Comparison of ENCODE assay signal across 15 cellular contexts in genomic region chrX:149570668-149571067, GRCh38. TPM values are rescaled to one million over a fixed set of nuclear protein-coding genes. Genes with fewer than 3 reads are reported as not detected.
DNase-seq lines count a peak whose midpoint lies in the region; ATAC-seq, FAIRE-seq and TF ChIP-seq lines count a peak whose summit lies in the region.
"Had no signal": no experiment of that assay in that cellular context is flagged by ENCODE, and none has a peak within 500 bp of the region (broad histone marks: within the 10 kb centered on the region; RNA-seq: fewer than 3 reads in every experiment).

No MANE protein-coding gene starts in this region.

- in situ Hi-C loops in K562 (cut with MboI): loop anchor here (10.0 kb wide), 1 partner anchor 56 kb away; no protein-coding TSS in a partner anchor

- ATAC-seq in K562 (no peak), psoas muscle (no peak), HG03521 (IDR thresholded peaks at IDR 0.05; ENCODE audit: unreplicated experiment) (no peak)
- ATAC-seq: activated naive CD4-positive, alpha-beta T cell treated with anti-CD3 and anti-CD28 coated beads, Interleukin-2, amount 50 U/mL, for 72 hours; CD8-positive, alpha-beta T cell had no signal

- H3K4me3 ChIP-seq in K562 (no peak overlapping the region), hepatocyte (no peak overlapping the region), psoas muscle (no peak overlapping the region)
- H3K4me3 ChIP-seq: coronary artery had no signal

- 0 out of 5 replicates have a peak, but pooled peaks cover 0 to 4% of the 10 kb centered on the region in 2 experiments for H3K27me3 ChIP-seq in K562 (ENCODE audit: control insufficient read depth in 2 of 2, insufficient read depth in 2 of 2, low read length in 2 of 2)
- H3K27me3 ChIP-seq in hepatocyte: no peaks in the 10 kb centered on the region
- H3K27me3 ChIP-seq in psoas muscle (ENCODE audit: insufficient read depth in 3 of 3, low read length in 2 of 3): no peaks in the 10 kb centered on the region

- no TSS peak for BruUV-seq in K562 (replicated peaks; lab: Mats Ljungman, UMichigan)

- H3K4me2 ChIP-seq in K562 (ENCODE audit: insufficient read depth, low read length) (no peak overlapping the region), hepatocyte (no peak overlapping the region)

- no peak overlapping the region for H3K9ac ChIP-seq in K562 (ENCODE audit: insufficient read depth in 1 of 2, low read depth in 2 of 2, low read length in 2 of 2)

- TF ChIP-seq POLR2A in K562 (conservative IDR thresholded peaks at IDR 0.05): no peak

- H3K4me1 ChIP-seq in K562 (replicated peaks in 1 of 2; ENCODE audit: control insufficient read depth in 2 of 2, insufficient read depth in 2 of 2, low read length in 2 of 2) (peaks cover 0 to 3% of the 10 kb centered on the region in 2 experiments; a peak in 2 of 5 replicates), hepatocyte (ENCODE audit: insufficient read depth) (no peaks in the 10 kb centered on the region), psoas muscle (no peaks in the 10 kb centered on the region)

- POLR2A ChIA-PET in K562 (lab: Yijun Ruan, JAX): no interaction called here

- no peak overlapping the region for H3K27ac ChIP-seq in K562 (ENCODE audit: extremely low read depth, low read depth, low read length)
- H3K27ac ChIP-seq in hepatocyte: no peak overlapping the region
- no peak overlapping the region for H3K27ac ChIP-seq in psoas muscle
- H3K27ac ChIP-seq: coronary artery had no signal

- CTCF ChIA-PET in K562 (lab: Yijun Ruan, JAX; ENCODE audit: low intra/inter-chr PET ratio): no interaction called here

- WGBS in K562 (ENCODE audit: insufficient coverage, low coverage, missing lambda C conversion rate): 3% methylated on average over 5 of the region's 6 CpGs
- WGBS in hepatocyte (ENCODE audit: low lambda C conversion rate, missing lambda C conversion rate): 48% methylated on average over 6 of the region's 6 CpGs
- 52 to 74% methylated on average over 6 of the region's 6 CpGs; no CpG with 5 or more reads in 1 of the 3 donors for WGBS in psoas muscle, 3 donors

- H3K9me1 ChIP-seq in K562 (ENCODE audit: control insufficient read depth, insufficient read depth, low read length): no peaks in the 10 kb centered on the region

- TF ChIP-seq CTCF in K562 (IDR thresholded peaks at IDR 0.05 in 2 of 3, conservative IDR thresholded peaks at IDR 0.05 in 1 of 3; ENCODE audit: insufficient read depth in 2 of 3, low read depth in 1 of 3, low read length in 3 of 3) (no peak), hepatocyte (IDR thresholded peaks at IDR 0.05; ENCODE audit: poor library complexity) (no peak), psoas muscle (IDR thresholded peaks at IDR 0.05) (no peak)

- DNase-seq in Daoy (ENCODE audit: low read depth) (peak; percentile 36), HT1080 (ENCODE audit: low read depth) (peak; percentile 37), K562 (ENCODE audit: extremely low read depth in 1 of 4, low spot score in 3 of 4) (peak in 1 of 4 experiments; percentile 2), hepatocyte (ENCODE audit: low spot score) (peak; percentile 44), NCI-H345 treated with DMSO at 0.1 percent for 48 hours (lab: John Stamatoyannopoulos, UW; ENCODE audit: unreplicated experiment) (no peak), KG1 (lab: John Stamatoyannopoulos, UW) (no peak), psoas muscle (no peak)
- DNase-seq: CD8-positive, alpha-beta T cell; NCI-H524 treated with DMSO at 0.1 percent for 48 hours had no signal

- intact Hi-C loops in K562 (cut with micrococcal nuclease): no loop called here
- intact Hi-C loops in psoas muscle (cut with DNase I): no loop called here

- TF ChIP-seq EP300 in K562 (IDR thresholded peaks at IDR 0.05; ENCODE audit: low read length): no peak

- no peak for FAIRE-seq in K562 (lab: Jason Lieb, UNC)

- H3K9me2 ChIP-seq in hepatocyte (replicated peaks; ENCODE audit: insufficient read depth): no peaks in the 10 kb centered on the region

- TF ChIP-seq RAD21 in K562 (CRISPR knock-in tag; conservative IDR thresholded peaks at IDR 0.05 in 1 of 2, IDR thresholded peaks at IDR 0.05 in 1 of 2): no peak

- H3K79me2 ChIP-seq in K562 (ENCODE audit: control insufficient read depth, insufficient read depth, low read length): no peaks in the 10 kb centered on the region
- H3K79me2 ChIP-seq in hepatocyte: no peaks in the 10 kb centered on the region

- H2AFZ ChIP-seq in K562 (ENCODE audit: low read depth, low read length): no peak overlapping the region
- no peak overlapping the region for H2AFZ ChIP-seq in hepatocyte

- H3K36me3 ChIP-seq in K562 (ENCODE audit: control insufficient read depth, insufficient read depth, low read length) (no peaks in the 10 kb centered on the region), hepatocyte (replicated peaks; ENCODE audit: insufficient read depth, low read depth) (no peaks in the 10 kb centered on the region), psoas muscle (ENCODE audit: insufficient read depth in 1 of 2, low read depth in 1 of 2) (no peaks in the 10 kb centered on the region)

- H3K9me3 ChIP-seq in K562 (replicated peaks; ENCODE audit: control insufficient read depth, insufficient read depth, low read depth, low read length) (no peaks in the 10 kb centered on the region), hepatocyte (ENCODE audit: low read depth) (no peaks in the 10 kb centered on the region), psoas muscle (no peaks in the 10 kb centered on the region)

- no peaks in the 10 kb centered on the region for H4K20me1 ChIP-seq in K562 (replicated peaks; ENCODE audit: control insufficient read depth, insufficient read depth, low read length)
- no peaks in the 10 kb centered on the region for H4K20me1 ChIP-seq in hepatocyte (ENCODE audit: insufficient read depth, poor library complexity, severe bottlenecking)

RNA-seq across cellular contexts. Expression of gene MAGEA9B, which starts 16.6 kb away (rescaled TPM):
- total RNA-seq in Daoy (2014; rRNA removed; shearing (Covaris generic)): 0.11 TPM in 1 of 2 replicates, not detected in the other
- total RNA-seq in HT1080 (2014; rRNA removed; shearing (Covaris generic)): 0.50 and 0.93 TPM in 2 replicates
- 0.97 and 2.3 TPM in 2 replicates for polyA plus RNA-seq in HT1080 (2015; cell fraction: cytosol; rRNA removed)
- polyA plus RNA-seq in HT1080 (2015; cell fraction: nucleus; rRNA removed): 1.8 and 2.1 TPM in 2 replicates
- total RNA-seq in K562 (2011; cell fraction: chromatin; rRNA removed; ENCODE audit: low replicate concordance): 8.0 and 11.9 TPM in 2 replicates
- total RNA-seq in K562 (2011; cell fraction: nucleolus; rRNA removed): 7.0 and 10.3 TPM in 2 replicates
- total RNA-seq in K562 (2011; cell fraction: nucleoplasm; rRNA removed): 8.7 and 10.4 TPM in 2 replicates
- 13.4 and 20.6 TPM in 2 replicates for total RNA-seq in K562 (2014; rRNA removed)
- total RNA-seq in K562 (2014; rRNA removed; fragmentation: Illumina TruSeq; extraction: Trizol): 9.6 and 11.2 TPM in 2 replicates
- total RNA-seq in K562 (2015; rRNA removed; fragmentation: Illumina TruSeq; extraction: Trizol): 12.3 and 12.4 TPM in 2 replicates
- 12.8 and 14.9 TPM in 2 replicates for total RNA-seq in K562 (2021)
- 11.9 and 31.2 TPM in 2 replicates for polyA plus RNA-seq in K562 (2011; rRNA removed)
- polyA plus RNA-seq in K562 (2011; cell fraction: cytosol; rRNA removed): 11.3 and 35.9 TPM in 2 replicates
- polyA plus RNA-seq in K562 (2011; cell fraction: nucleus; rRNA removed): 8.7 and 25.4 TPM in 2 replicates
- polyA plus RNA-seq in K562 (2012): 14.0 and 21.5 TPM in 2 replicates
- polyA plus RNA-seq in K562 (2014; fragmentation: Illumina TruSeq; extraction: Trizol): 18.5 and 19.4 TPM in 2 replicates
- polyA plus RNA-seq in K562 (2014; fragmentation: Nextera tagmentation; extraction: Ambion mirVana): 10 to 100 TPM; 11.7 to 14.1 TPM
- polyA plus RNA-seq in K562 (2014; rRNA removed): 15.7 and 18.2 TPM in 2 replicates
- polyA minus RNA-seq in K562 (2011; rRNA and poly(A)+ RNA removed): 3.8 and 13.4 TPM in 2 replicates
- 5.2 and 14.5 TPM in 2 replicates for polyA minus RNA-seq in K562 (2011; cell fraction: cytosol; rRNA and poly(A)+ RNA removed)
- polyA minus RNA-seq in K562 (2011; cell fraction: nucleus; rRNA and poly(A)+ RNA removed): 2.6 and 3.1 TPM in 2 replicates
- 0.33 TPM in 1 of 2 replicates, not detected in the other for total RNA-seq in hepatocyte
- polyA plus RNA-seq in hepatocyte: not detected in 2 replicates
- total RNA-seq in psoas muscle: not detected
- polyA plus RNA-seq in psoas muscle: not detected
- total RNA-seq: activated naive CD4-positive, alpha-beta T cell treated with anti-CD3 and anti-CD28 coated beads, Interleukin-2, amount 50 U/mL, for 72 hours; CD8-positive, alpha-beta T cell; liver had no signal
- polyA plus RNA-seq: liver, neural cell had no signal

RNA-seq across cellular contexts. Expression of gene HSFX3, which starts 20.9 kb away (rescaled TPM):
- not detected in 2 replicates for total RNA-seq in Daoy (2014; rRNA removed; shearing (Covaris generic))
- total RNA-seq in HT1080 (2014; rRNA removed; shearing (Covaris generic)): not detected in 2 replicates
- not detected in 2 replicates for polyA plus RNA-seq in HT1080 (2015; cell fraction: cytosol; rRNA removed)
- polyA plus RNA-seq in HT1080 (2015; cell fraction: nucleus; rRNA removed): not detected in 2 replicates
- total RNA-seq in K562 (2011; cell fraction: chromatin; rRNA removed; ENCODE audit: low replicate concordance): not detected in 2 replicates
- not detected in 2 replicates for total RNA-seq in K562 (2011; cell fraction: nucleolus; rRNA removed)
- total RNA-seq in K562 (2011; cell fraction: nucleoplasm; rRNA removed): not detected in 2 replicates
- total RNA-seq in K562 (2014; rRNA removed): not detected in 2 replicates
- not detected in 2 replicates for total RNA-seq in K562 (2014; rRNA removed; fragmentation: Illumina TruSeq; extraction: Trizol)
- total RNA-seq in K562 (2015; rRNA removed; fragmentation: Illumina TruSeq; extraction: Trizol): not detected in 2 replicates
- total RNA-seq in K562 (2021): not detected in 2 replicates
- 0.10 TPM in 1 of 2 replicates, not detected in the other for polyA plus RNA-seq in K562 (2011; rRNA removed)
- polyA plus RNA-seq in K562 (2011; cell fraction: cytosol; rRNA removed): not detected in 2 replicates
- polyA plus RNA-seq in K562 (2011; cell fraction: nucleus; rRNA removed): 0.10 TPM in 1 of 2 replicates, not detected in the other
- polyA plus RNA-seq in K562 (2012): 0.07 and 0.15 TPM in 2 replicates
- not detected in 2 replicates for polyA plus RNA-seq in K562 (2014; fragmentation: Illumina TruSeq; extraction: Trizol)
- under 1 TPM in 1 of 2 experiments, not detected in 1; 0.08 TPM for polyA plus RNA-seq in K562 (2014; fragmentation: Nextera tagmentation; extraction: Ambion mirVana)
- not detected in 2 replicates for polyA plus RNA-seq in K562 (2014; rRNA removed)
- not detected in 2 replicates for polyA minus RNA-seq in K562 (2011; rRNA and poly(A)+ RNA removed)
- not detected in 2 replicates for polyA minus RNA-seq in K562 (2011; cell fraction: cytosol; rRNA and poly(A)+ RNA removed)
- polyA minus RNA-seq in K562 (2011; cell fraction: nucleus; rRNA and poly(A)+ RNA removed): not detected in 2 replicates
- total RNA-seq in hepatocyte: not detected in 2 replicates
- not detected in 2 replicates for polyA plus RNA-seq in hepatocyte
- under 1 TPM in 1 of 4 donors, not detected in 3; 0.67 TPM for total RNA-seq in psoas muscle
- not detected for polyA plus RNA-seq in psoas muscle
- total RNA-seq: activated naive CD4-positive, alpha-beta T cell treated with anti-CD3 and anti-CD28 coated beads, Interleukin-2, amount 50 U/mL, for 72 hours; CD8-positive, alpha-beta T cell; liver; temporal lobe had no signal
- polyA plus RNA-seq: liver, neural cell had no signal

RNA-seq across cellular contexts. Expression of gene HSFX2, which starts 24.4 kb away (rescaled TPM):
- total RNA-seq in Daoy (2014; rRNA removed; shearing (Covaris generic)): not detected in 2 replicates
- not detected in 2 replicates for total RNA-seq in HT1080 (2014; rRNA removed; shearing (Covaris generic))
- 0.21 TPM in 1 of 2 replicates, not detected in the other for polyA plus RNA-seq in HT1080 (2015; cell fraction: cytosol; rRNA removed)
- 0.35 TPM in 1 of 2 replicates, not detected in the other for polyA plus RNA-seq in HT1080 (2015; cell fraction: nucleus; rRNA removed)
- total RNA-seq in K562 (2011; cell fraction: chromatin; rRNA removed; ENCODE audit: low replicate concordance): 0.28 TPM in 1 of 2 replicates, not detected in the other
- total RNA-seq in K562 (2011; cell fraction: nucleolus; rRNA removed): not detected in 2 replicates
- 0.46 TPM in 1 of 2 replicates, not detected in the other for total RNA-seq in K562 (2011; cell fraction: nucleoplasm; rRNA removed)
- total RNA-seq in K562 (2014; rRNA removed) (0.33 TPM in 1 of 2 replicates, not detected in the other), K562 (2014; rRNA removed; fragmentation: Illumina TruSeq; extraction: Trizol) (not detected in 2 replicates), K562 (2015; rRNA removed; fragmentation: Illumina TruSeq; extraction: Trizol) (0.11 TPM in 1 of 2 replicates, not detected in the other), K562 (2021) (0.11 TPM in 1 of 2 replicates, not detected in the other), hepatocyte (not detected in 2 replicates), psoas muscle (1 to 10 TPM in 1 of 4 donors, under 1 TPM in 1, not detected in 2; 0.41 to 1.8 TPM)
- polyA plus RNA-seq in K562 (2011; rRNA removed) (0.10 and 0.12 TPM in 2 replicates), K562 (2014; fragmentation: Illumina TruSeq; extraction: Trizol) (0.11 TPM in 1 of 2 replicates, not detected in the other), K562 (2014; fragmentation: Nextera tagmentation; extraction: Ambion mirVana) (under 1 TPM in 1 of 2 experiments, not detected in 1; 0.18 TPM), K562 (2014; rRNA removed) (not detected in 2 replicates), hepatocyte (0.53 and 1.1 TPM in 2 replicates), psoas muscle (under 1 TPM; 0.14 to 0.47 (median 0.14) TPM)
- polyA plus RNA-seq in K562 (2011; cell fraction: cytosol; rRNA removed): 0.45 TPM in 1 of 2 replicates, not detected in the other
- 0.37 and 0.46 TPM in 2 replicates for polyA plus RNA-seq in K562 (2011; cell fraction: nucleus; rRNA removed)
- polyA plus RNA-seq in K562 (2012): 0.07 and 0.10 TPM in 2 replicates
- polyA minus RNA-seq in K562 (2011; rRNA and poly(A)+ RNA removed): 0.15 and 0.18 TPM in 2 replicates
- not detected in 2 replicates for polyA minus RNA-seq in K562 (2011; cell fraction: cytosol; rRNA and poly(A)+ RNA removed)
- not detected in 2 replicates for polyA minus RNA-seq in K562 (2011; cell fraction: nucleus; rRNA and poly(A)+ RNA removed)
- total RNA-seq: activated naive CD4-positive, alpha-beta T cell treated with anti-CD3 and anti-CD28 coated beads, Interleukin-2, amount 50 U/mL, for 72 hours; CD8-positive, alpha-beta T cell; temporal lobe had no signal

RNA-seq across cellular contexts. Expression of gene EOLA1, which starts 29.9 kb away (rescaled TPM):
- total RNA-seq in Daoy (2014; rRNA removed; shearing (Covaris generic)): 7.4 and 12.7 TPM in 2 replicates
- 11.2 and 12.4 TPM in 2 replicates for total RNA-seq in HT1080 (2014; rRNA removed; shearing (Covaris generic))
- polyA plus RNA-seq in HT1080 (2015; cell fraction: cytosol; rRNA removed): 8.2 and 13.2 TPM in 2 replicates
- 7.0 and 9.3 TPM in 2 replicates for polyA plus RNA-seq in HT1080 (2015; cell fraction: nucleus; rRNA removed)
- 15.2 and 24.3 TPM in 2 replicates for total RNA-seq in K562 (2011; cell fraction: chromatin; rRNA removed; ENCODE audit: low replicate concordance)
- total RNA-seq in K562 (2011; cell fraction: nucleolus; rRNA removed): 14.3 and 19.2 TPM in 2 replicates
- total RNA-seq in K562 (2011; cell fraction: nucleoplasm; rRNA removed): 14.2 and 19.9 TPM in 2 replicates
- 14.4 and 16.7 TPM in 2 replicates for total RNA-seq in K562 (2014; rRNA removed)
- total RNA-seq in K562 (2014; rRNA removed; fragmentation: Illumina TruSeq; extraction: Trizol): 18.0 and 18.1 TPM in 2 replicates
- total RNA-seq in K562 (2015; rRNA removed; fragmentation: Illumina TruSeq; extraction: Trizol): 20.8 and 21.6 TPM in 2 replicates
- 20.9 and 23.0 TPM in 2 replicates for total RNA-seq in K562 (2021)
- 25.6 and 32.9 TPM in 2 replicates for polyA plus RNA-seq in K562 (2011; rRNA removed)
- 15.7 and 19.0 TPM in 2 replicates for polyA plus RNA-seq in K562 (2011; cell fraction: cytosol; rRNA removed)
- polyA plus RNA-seq in K562 (2011; cell fraction: nucleus; rRNA removed): 21.4 and 23.6 TPM in 2 replicates
- polyA plus RNA-seq in K562 (2012): 22.8 and 26.0 TPM in 2 replicates
- 19.5 and 20.7 TPM in 2 replicates for polyA plus RNA-seq in K562 (2014; fragmentation: Illumina TruSeq; extraction: Trizol)
- polyA plus RNA-seq in K562 (2014; fragmentation: Nextera tagmentation; extraction: Ambion mirVana): 10 to 100 TPM in 1 of 2 experiments, 1 to 10 TPM in 1; 6.3 to 12.2 TPM
- polyA plus RNA-seq in K562 (2014; rRNA removed): 17.5 and 18.2 TPM in 2 replicates
- 11.3 and 12.2 TPM in 2 replicates for polyA minus RNA-seq in K562 (2011; rRNA and poly(A)+ RNA removed)
- polyA minus RNA-seq in K562 (2011; cell fraction: cytosol; rRNA and poly(A)+ RNA removed): 8.0 and 8.7 TPM in 2 replicates
- 16.7 and 24.5 TPM in 2 replicates for polyA minus RNA-seq in K562 (2011; cell fraction: nucleus; rRNA and poly(A)+ RNA removed)
- total RNA-seq in hepatocyte: 13.4 and 19.6 TPM in 2 replicates
- 9.1 and 14.6 TPM in 2 replicates for polyA plus RNA-seq in hepatocyte
- total RNA-seq in psoas muscle: 10 to 100 TPM; 23.9 to 36.6 (median 24.7) TPM
- 10 to 100 TPM; 24.4 to 34.8 (median 27.4) TPM for polyA plus RNA-seq in psoas muscle

Comparison
In these comparisons a context has a peak if more than half of its experiments do, and no peak if none do; other contexts are left out.
1. DNase-seq: peak in Daoy (single experiment), HT1080 (single experiment) and hepatocyte (single experiment); none in NCI-H345 treated with DMSO at 0.1 percent for 48 hours (single experiment), KG1 (single experiment) and psoas muscle (0 of 2).